18 cellular contexts compared by ENCODE assay signal in genomic region chr6:136148523-136148922, GRCh38.
DNase-seq lines count a peak whose midpoint lies in the region; ATAC-seq, FAIRE-seq and TF ChIP-seq lines count a peak whose summit lies in the region.
"Had no signal": no experiment of that assay in that cellular context is flagged by ENCODE, and none has a peak within 500 bp of the region (broad histone marks: within the 10 kb centered on the region; RNA-seq: fewer than 3 reads in every experiment).

No MANE protein-coding gene starts in this region.

- H3K4me1 ChIP-seq in left ventricle myocardium inferior (peaks cover 76% of the 10 kb centered on the region), right atrium auricular region (peaks cover 0 to 20% of the 10 kb centered on the region in 2 donors), H1 (replicated peaks in 1 of 4; ENCODE audit: control insufficient read depth in 3 of 4, insufficient read depth in 4 of 4, low read length in 3 of 4) (no peaks in the 10 kb centered on the region), neuronal stem cell (ENCODE audit: control insufficient read depth in 2 of 2, insufficient read depth in 1 of 2, low read depth in 1 of 2, low read length in 2 of 2) (no peaks in the 10 kb centered on the region), vagina (no peaks in the 10 kb centered on the region)

- H3K27ac Mint-ChIP-seq in natural killer cell treated with Interleukin-12 subunit alpha and Interleukin-12 subunit beta and Interleukin-15 and Interleukin-18, amount 100 ng/mL, for 72 hours: no peak overlapping the region
- H3K27ac Mint-ChIP-seq: B cell; CD4-positive, alpha-beta T cell had no signal

- H2BK15ac ChIP-seq in H1 (ENCODE audit: low read length): no peak overlapping the region
- no peak overlapping the region for H2BK15ac ChIP-seq in neuronal stem cell (ENCODE audit: low read length)

- H2AK5ac ChIP-seq in H1 (ENCODE audit: low read depth, low read length): no peak overlapping the region
- H2AK5ac ChIP-seq in neuronal stem cell (ENCODE audit: low read depth, low read length): no peak overlapping the region

- H3K56ac ChIP-seq in H1 (replicated peaks; ENCODE audit: insufficient read length, low read depth, low read length): no peak overlapping the region

- H3K27me3 ChIP-seq in left ventricle myocardium inferior (ENCODE audit: low read depth) (no peaks in the 10 kb centered on the region), right atrium auricular region (no peaks in the 10 kb centered on the region), H1 (replicated peaks in 1 of 4; ENCODE audit: control insufficient read depth in 3 of 4, extremely low read depth in 1 of 4, insufficient read depth in 3 of 4, low read length in 3 of 4) (no peaks in the 10 kb centered on the region), neuronal stem cell (ENCODE audit: control insufficient read depth in 3 of 3, insufficient read depth in 3 of 3, low read depth in 1 of 3, low read length in 3 of 3) (no peaks in the 10 kb centered on the region), vagina (no peaks in the 10 kb centered on the region)

- intact Hi-C loops in left ventricle myocardium inferior (cut with micrococcal nuclease) (no loop called here), vagina (cut with DNase I) (no loop called here)

- no peaks in the 10 kb centered on the region for H3K79me2 ChIP-seq in H1 (ENCODE audit: control insufficient read depth in 1 of 2, insufficient read depth in 2 of 2, low read length in 2 of 2)

- no peak overlapping the region for H2BK20ac ChIP-seq in H1 (ENCODE audit: low read length)

- H3K9me3 ChIP-seq in left ventricle myocardium inferior (replicated peaks) (no peaks in the 10 kb centered on the region), right atrium auricular region (no peaks in the 10 kb centered on the region), H1 (ENCODE audit: insufficient read depth in 2 of 2, low read depth in 1 of 2, low read length in 1 of 2) (no peaks in the 10 kb centered on the region), neuronal stem cell (replicated peaks in 1 of 2; ENCODE audit: control insufficient read depth in 2 of 2, insufficient read depth in 1 of 2, low read depth in 1 of 2, low read length in 2 of 2) (no peaks in the 10 kb centered on the region), vagina (no peaks in the 10 kb centered on the region)

- H3K4me1 Mint-ChIP-seq in natural killer cell treated with Interleukin-12 subunit alpha and Interleukin-12 subunit beta and Interleukin-15 and Interleukin-18, amount 100 ng/mL, for 72 hours (ENCODE audit: low read depth in 2 of 2): no peaks in the 10 kb centered on the region
- H3K4me1 Mint-ChIP-seq: B cell had no signal

- POLR2A ChIA-PET in H1 (lab: Charles Lee; ENCODE audit: partially characterized antibody): no interaction called here

- H2BK12ac ChIP-seq in H1 (ENCODE audit: low read depth, low read length) (no peak overlapping the region), neuronal stem cell (ENCODE audit: low read length) (no peak overlapping the region)

- CTCF ChIA-PET in H1 (lab: Charles Lee; ENCODE audit: partially characterized antibody): interaction anchor here (1.4 kb wide), 1 partner anchor 21 kb away, joined by 3 read pairs; no protein-coding TSS in a partner anchor

- H3K23ac ChIP-seq in H1 (ENCODE audit: insufficient read length): no peak overlapping the region
- no peak overlapping the region for H3K23ac ChIP-seq in neuronal stem cell (ENCODE audit: low read depth, low read length, poor library complexity)

- no peaks in the 10 kb centered on the region for H3K79me1 ChIP-seq in H1 (ENCODE audit: low read depth, low read length)
- H3K79me1 ChIP-seq in neuronal stem cell (ENCODE audit: low read depth, low read length): no peaks in the 10 kb centered on the region

- 91% methylated on average over 5 of the region's 5 CpGs; no CpG with 5 or more reads in 1 of the 2 experiments for WGBS in H1 (ENCODE audit: extremely low coverage in 1 of 2, insufficient coverage in 1 of 2, insufficient read length in 1 of 2, insufficient replicate concordance in 2 of 2, low coverage in 1 of 2, low lambda C conversion rate in 2 of 2, missing lambda C conversion rate in 1 of 2), 2 experiments
- WGBS in neuronal stem cell (ENCODE audit: extremely low coverage in 2 of 2, insufficient read length in 2 of 2, insufficient replicate concordance in 1 of 2), 2 donors: no CpG with 5 or more reads among the region's 5 CpGs

- H3K14ac ChIP-seq in H1 (ENCODE audit: insufficient read length): no peak overlapping the region
- no peak overlapping the region for H3K14ac ChIP-seq in neuronal stem cell (ENCODE audit: low read length)

- H3K23me2 ChIP-seq in H1 (ENCODE audit: low read depth, low read length): no peaks in the 10 kb centered on the region

- TF ChIP-seq POLR2A in H1 (IDR thresholded peaks at IDR 0.05; ENCODE audit: control extremely low read depth in 1 of 2, low read depth in 2 of 2, low read length in 2 of 2) (no peak), vagina (IDR thresholded peaks at IDR 0.05) (no peak)

- FAIRE-seq in H1 (lab: Jason Lieb, UNC): no peak
- FAIRE-seq: GM12878, GM18507, H54 had no signal

- H4K20me1 ChIP-seq in H1 (replicated peaks in 1 of 2; ENCODE audit: control insufficient read depth in 1 of 2, insufficient read depth in 2 of 2, low read length in 2 of 2): no peaks in the 10 kb centered on the region

- peaks cover 6 to 21% of the 10 kb centered on the region in 2 donors for H3K27me3 Mint-ChIP-seq in natural killer cell treated with Interleukin-12 subunit alpha and Interleukin-12 subunit beta and Interleukin-15 and Interleukin-18, amount 100 ng/mL, for 72 hours
- H3K27me3 Mint-ChIP-seq: B cell; CD4-positive, alpha-beta T cell had no signal

- H3K9ac ChIP-seq in H1 (replicated peaks in 1 of 4; ENCODE audit: extremely low read depth in 1 of 4, low read depth in 3 of 4, low read length in 3 of 4) (no peak overlapping the region), neuronal stem cell (ENCODE audit: low read depth, low read length, poor library complexity) (no peak overlapping the region)

- H3K4me3 ChIP-seq in left ventricle myocardium inferior (no peak overlapping the region), right atrium auricular region (no peak overlapping the region), H1 (ENCODE audit: extremely low read depth in 1 of 4, insufficient read depth in 2 of 4, low read depth in 3 of 4, low read length in 4 of 4) (no peak overlapping the region), neuronal stem cell (ENCODE audit: low read length in 2 of 2) (no peak overlapping the region), vagina (no peak overlapping the region)
- H3K4me3 ChIP-seq: GM12878 had no signal

- peak overlapping the region; percentile 56 for H3K27ac ChIP-seq in left ventricle myocardium inferior (replicated peaks)
- H3K27ac ChIP-seq in right atrium auricular region: peak overlapping the region in 1 of 2 donors; percentile 65
- H3K27ac ChIP-seq in H1 (ENCODE audit: low read depth, low read length): no peak overlapping the region
- H3K27ac ChIP-seq in neuronal stem cell (replicated peaks; ENCODE audit: low read length): no peak overlapping the region
- H3K27ac ChIP-seq in vagina: peak overlapping the region; percentile 21

- H2AFZ ChIP-seq in H1 (ENCODE audit: low read length) (no peak overlapping the region), neuronal stem cell (ENCODE audit: low read length) (peak overlapping the region; percentile 19)

- no peak overlapping the region for H3K4ac ChIP-seq in H1 (replicated peaks; ENCODE audit: insufficient read length, low read depth, low read length)
- H3K4ac ChIP-seq in neuronal stem cell (ENCODE audit: low read length): no peak overlapping the region

- H4K91ac ChIP-seq in H1 (replicated peaks; ENCODE audit: insufficient read length, low read length) (no peak overlapping the region), neuronal stem cell (ENCODE audit: low read depth, low read length, poor library complexity) (no peak overlapping the region)

- H3K36me3 ChIP-seq in left ventricle myocardium inferior (peaks cover 26% of the 10 kb centered on the region), right atrium auricular region (no peaks in the 10 kb centered on the region), H1 (ENCODE audit: control insufficient read depth in 2 of 4, insufficient read depth in 4 of 4, low read length in 3 of 4) (no peaks in the 10 kb centered on the region), neuronal stem cell (replicated peaks in 1 of 2; ENCODE audit: control insufficient read depth in 2 of 2, insufficient read depth in 2 of 2, low read length in 2 of 2) (no peaks in the 10 kb centered on the region), vagina (no peaks in the 10 kb centered on the region)

- no peak for TF ChIP-seq EP300 in H1 (IDR thresholded peaks at IDR 0.05; ENCODE audit: borderline replicate concordance in 1 of 2, low read depth in 2 of 2, low read length in 2 of 2)

- no peak overlapping the region for H3K4me3 Mint-ChIP-seq in natural killer cell treated with Interleukin-12 subunit alpha and Interleukin-12 subunit beta and Interleukin-15 and Interleukin-18, amount 100 ng/mL, for 72 hours
- H3K4me3 Mint-ChIP-seq: B cell; CD4-positive, alpha-beta T cell had no signal

- H2BK120ac ChIP-seq in H1 (replicated peaks; ENCODE audit: low read depth, low read length) (no peak overlapping the region), neuronal stem cell (ENCODE audit: low read depth, low read length) (no peak overlapping the region)

- TF ChIP-seq CTCF in left ventricle myocardium inferior (IDR thresholded peaks at IDR 0.05; ENCODE audit: borderline replicate concordance) (no peak), right atrium auricular region (IDR thresholded peaks at IDR 0.05) (no peak), H1 (IDR thresholded peaks at IDR 0.05; ENCODE audit: control extremely low read depth in 1 of 3, insufficient read depth in 1 of 3, low read depth in 1 of 3, low read length in 3 of 3) (no peak), vagina (IDR thresholded peaks at IDR 0.05) (no peak)

- H3K4me2 ChIP-seq in H1 (ENCODE audit: insufficient read depth in 1 of 2, low read depth in 2 of 2, low read length in 2 of 2) (no peak overlapping the region), neuronal stem cell (ENCODE audit: insufficient read depth, low read length, poor library complexity, severe bottlenecking) (no peak overlapping the region)

- H3K18ac ChIP-seq in H1 (ENCODE audit: extremely low read depth, low read length) (no peak overlapping the region), neuronal stem cell (ENCODE audit: low read length) (no peak overlapping the region)

- H2BK5ac ChIP-seq in H1 (ENCODE audit: low read depth, low read length) (no peak overlapping the region), neuronal stem cell (ENCODE audit: low read length) (no peak overlapping the region)

- H4K8ac ChIP-seq in H1 (ENCODE audit: extremely low read depth, insufficient read depth, low read length): no peak overlapping the region
- no peak overlapping the region for H4K8ac ChIP-seq in neuronal stem cell (ENCODE audit: low read depth, low read length)

- no peak for TF ChIP-seq RAD21 in H1 (IDR thresholded peaks at IDR 0.05 in 1 of 2, conservative IDR thresholded peaks at IDR 0.05 in 1 of 2; ENCODE audit: low read depth in 2 of 2, low read length in 2 of 2)

- no peaks in the 10 kb centered on the region for H3K9me3 Mint-ChIP-seq in natural killer cell treated with Interleukin-12 subunit alpha and Interleukin-12 subunit beta and Interleukin-15 and Interleukin-18, amount 100 ng/mL, for 72 hours
- H3K9me3 Mint-ChIP-seq: CD4-positive, alpha-beta T cell had no signal

- DNase-seq in left ventricle myocardium inferior: no peak
- DNase-seq in right atrium auricular region (ENCODE audit: low spot score): no peak
- no peak for DNase-seq in H1 (ENCODE audit: low read depth in 1 of 2, low spot score in 2 of 2)
- no peak for DNase-seq in neuronal stem cell (ENCODE audit: low spot score)
- no peak for DNase-seq in vagina (ENCODE audit: extremely low spot score in 2 of 2)
- no peak for DNase-seq in activated CD4-positive, CD25-positive, alpha-beta regulatory T cell treated with anti-CD3 and anti-CD28 coated beads, Interleukin-2, amount 50 U/mL, for 72 hours
- DNase-seq in dedifferentiated amniotic fluid mesenchymal stem cell (ENCODE audit: extremely low spot score): no peak
- DNase-seq in natural killer cell treated with Interleukin-12 subunit alpha and Interleukin-12 subunit beta and Interleukin-15 and Interleukin-18, amount 100 ng/mL, for 72 hours (ENCODE audit: low spot score): no peak
- DNase-seq: ACHN; C1 segment of cervical spinal cord; Calu3; CD4-positive, alpha-beta T cell; DMS 273 treated with DMSO at 0.1 percent for 48 hours had no signal

- no peak for ATAC-seq in natural killer cell treated with Interleukin-12 subunit alpha and Interleukin-12 subunit beta and Interleukin-15 and Interleukin-18, amount 100 ng/mL, for 72 hours
- ATAC-seq: GM12878, HCT116 had no signal

- H4K5ac ChIP-seq in H1 (ENCODE audit: insufficient read length, low read depth, low read length): no peak overlapping the region

- no peaks in the 10 kb centered on the region for H3K36me3 Mint-ChIP-seq in natural killer cell treated with Interleukin-12 subunit alpha and Interleukin-12 subunit beta and Interleukin-15 and Interleukin-18, amount 100 ng/mL, for 72 hours

Comparison
In these comparisons a context has a peak if more than half of its experiments do, and no peak if none do; other contexts are left out.
1. H3K27ac ChIP-seq: peak in left ventricle myocardium inferior (single experiment) and vagina (single experiment); none in H1 (single experiment) and neuronal stem cell (single experiment).